In the genomic region with DNA sequence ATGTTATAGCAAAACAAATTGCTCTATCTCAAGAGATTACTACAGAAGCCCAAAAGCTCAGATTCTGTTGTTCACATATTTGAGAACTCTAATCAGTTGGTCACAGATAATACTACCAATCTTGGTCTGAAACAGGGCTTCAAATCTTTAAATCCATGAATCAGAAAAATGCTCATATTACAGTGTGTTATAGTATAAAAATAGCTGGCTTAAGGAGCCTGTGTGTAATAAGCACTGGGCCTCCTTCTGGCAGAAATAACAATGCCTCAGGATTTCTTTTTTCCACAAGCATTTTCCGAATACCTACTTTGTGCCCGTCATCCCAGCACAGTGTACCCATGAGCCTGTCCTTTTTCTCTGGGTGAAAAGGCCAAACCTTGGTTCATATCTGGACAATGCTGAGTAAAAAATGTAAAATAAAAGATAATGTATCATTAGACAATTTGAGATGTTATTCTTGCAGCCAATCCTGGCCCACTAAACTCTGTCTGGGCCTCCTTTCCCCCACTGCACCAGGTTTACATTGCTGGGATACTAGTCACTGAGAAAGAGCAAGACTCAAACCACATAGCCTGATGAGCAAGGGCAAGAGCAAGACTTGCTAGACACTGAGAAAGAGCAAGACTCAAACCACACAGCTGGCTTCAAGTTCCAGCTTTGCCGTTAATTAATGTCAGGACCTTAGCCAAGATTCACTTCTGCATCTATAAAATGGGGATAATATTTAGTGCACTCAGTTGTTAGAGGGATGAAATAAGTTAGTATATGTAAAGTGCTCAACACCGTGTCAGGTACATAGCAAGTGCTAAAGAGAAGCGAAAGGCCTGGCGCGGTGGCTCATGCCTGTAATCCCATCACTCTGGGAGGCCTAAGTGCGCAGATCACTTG, we compare ENCODE assay signal across 1 cellular context.
TF ChIP-seq lines count a peak whose summit lies in the region.

No MANE protein-coding gene starts in this region.

TF ChIP-seq in WTC11, 78 proteins besides CTCF, POLR2A, EP300 and RAD21 (continued from another document):
- TF ChIP-seq TCF7 (CRISPR knock-in tag; IDR thresholded peaks at IDR 0.05; ENCODE audit: low read depth) (no peak), RELA (CRISPR knock-in tag; IDR thresholded peaks at IDR 0.05; ENCODE audit: borderline replicate concordance) (no peak), JAZF1 (CRISPR knock-in tag; IDR thresholded peaks at IDR 0.05) (no peak)
